Comparison of ENCODE assay signal across 26 cellular contexts in the genomic region with DNA sequence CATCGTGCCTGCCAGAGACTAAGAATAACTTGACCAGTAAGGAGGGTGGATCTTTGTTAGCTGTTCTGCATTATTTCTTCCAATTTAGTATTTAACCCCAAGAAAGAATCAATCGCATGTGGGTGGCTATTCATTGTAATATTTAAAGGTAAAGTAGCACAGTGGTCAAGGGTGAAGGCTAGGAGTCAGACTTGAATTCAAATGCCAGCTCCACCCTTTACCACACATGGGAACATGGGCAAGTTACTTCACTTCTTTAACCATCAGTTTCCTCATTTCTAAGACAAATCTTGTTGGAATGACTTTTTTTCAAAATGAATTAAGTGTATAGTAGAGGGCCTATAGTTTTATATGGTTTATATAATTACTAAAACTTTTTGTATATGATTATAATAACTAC.
"Had no signal": no experiment of that assay in that cellular context is flagged by ENCODE, and none has a peak within 500 bp of the region (broad histone marks: within the 10 kb centered on the region; RNA-seq: fewer than 3 reads in every experiment).

No MANE protein-coding gene starts in this region.

- DNase-seq: activated CD4-positive, alpha-beta T cell treated with anti-CD3 and anti-CD28 coated beads, Interleukin-2, amount 10 ng/mL, durations not matched to agents 24 days and 14 days; activated CD4-positive, alpha-beta T cell treated with anti-CD3 and anti-CD28 coated beads, Interleukin-2, amount 50 U/mL, for 48 hours; activated CD4-positive, CD25-positive, alpha-beta regulatory T cell treated with anti-CD3 and anti-CD28 coated beads, Interleukin-2, amount 50 U/mL, for 72 hours; activated CD8-positive, alpha-beta memory T cell treated with anti-CD3 and anti-CD28 coated beads, Interleukin-2, amount 10 ng/mL, durations not matched to agents 7 days and 5 days; activated effector memory CD4-positive, alpha-beta T cell treated with anti-CD3 and anti-CD28 coated beads, Interleukin-2, amount 50 U/mL, for 16 hours; activated naive CD4-positive, alpha-beta T cell treated with Interleukin-2 at 50 U/mL for 16 hours; activated naive CD8-positive, alpha-beta T cell treated with anti-CD3 and anti-CD28 coated beads, Interleukin-2, amount 50 U/mL, for 24 hours; activated T-cell treated with anti-CD3 and anti-CD28 coated beads, Interleukin-2, amount 50 U/mL, for 24 hours; amniotic stem cell; MG63; NCI-H1048; NCI-H1417; NCI-H1930; NCI-H2171; NCI-H2227 treated with DMSO at 0.1 percent for 48 hours; NCI-H526; PC-3; SHP77 had no signal

- ATAC-seq: activated CD8-positive, alpha-beta memory T cell treated with anti-CD3 and anti-CD28 coated beads, Interleukin-2, amount 10 ng/mL, durations not matched to agents 7 days and 5 days; activated naive CD8-positive, alpha-beta T cell treated with anti-CD3 and anti-CD28 coated beads, Interleukin-2, amount 50 U/mL, for 24 hours; HepG2; PC-3; SK-N-SH treated with all-trans-retinoic acid at 6 μM for 48 hours had no signal

- H3K4me3 Mint-ChIP-seq: activated CD4-positive, alpha-beta T cell treated with anti-CD3 and anti-CD28 coated beads, Interleukin-2, amount 10 ng/mL, durations not matched to agents 24 days and 14 days; activated CD8-positive, alpha-beta memory T cell treated with anti-CD3 and anti-CD28 coated beads, Interleukin-2, amount 10 ng/mL, durations not matched to agents 7 days and 5 days; activated naive CD8-positive, alpha-beta T cell treated with anti-CD3 and anti-CD28 coated beads, Interleukin-2, amount 50 U/mL, for 24 hours; activated T-cell treated with anti-CD3 and anti-CD28 coated beads, Interleukin-2, amount 50 U/mL, for 24 hours; brain; T-helper 1 cell treated with Interleukin-12 subunit alpha and Interleukin-12 subunit beta and Interleukin-4 antibody, amounts not matched to agents 30 μg/mL and 1 μg/mL, for 36 hours; WTC11 had no signal

- H3K4me2 ChIP-seq: KMS-11 had no signal

- H3K27ac ChIP-seq: ascending aorta, KMS-11, SJSA1 had no signal

- H3K9ac ChIP-seq: KMS-11 had no signal

- H3K4me1 ChIP-seq: ascending aorta had no signal

- H3K9me3 Mint-ChIP-seq: activated naive CD8-positive, alpha-beta T cell treated with anti-CD3 and anti-CD28 coated beads, Interleukin-2, amount 50 U/mL, for 24 hours; activated T-cell treated with anti-CD3 and anti-CD28 coated beads, Interleukin-2, amount 50 U/mL, for 24 hours; WTC11 had no signal

- H3K27ac Mint-ChIP-seq: activated CD4-positive, alpha-beta T cell treated with anti-CD3 and anti-CD28 coated beads, Interleukin-2, amount 10 ng/mL, durations not matched to agents 24 days and 14 days; activated CD8-positive, alpha-beta memory T cell treated with anti-CD3 and anti-CD28 coated beads, Interleukin-2, amount 10 ng/mL, durations not matched to agents 7 days and 5 days; activated naive CD8-positive, alpha-beta T cell treated with anti-CD3 and anti-CD28 coated beads, Interleukin-2, amount 50 U/mL, for 24 hours; activated T-cell treated with anti-CD3 and anti-CD28 coated beads, Interleukin-2, amount 50 U/mL, for 24 hours; brain; T-helper 1 cell treated with Interleukin-12 subunit alpha and Interleukin-12 subunit beta and Interleukin-4 antibody, amounts not matched to agents 30 μg/mL and 1 μg/mL, for 36 hours; WTC11 had no signal

- H3K27me3 ChIP-seq: ascending aorta, MG63, SJSA1 had no signal

- H3K36me3 Mint-ChIP-seq: brain, WTC11 had no signal

- H3K36me3 ChIP-seq: ascending aorta, MG63, SJSA1 had no signal

- H3K27me3 Mint-ChIP-seq: activated CD4-positive, alpha-beta T cell treated with anti-CD3 and anti-CD28 coated beads, Interleukin-2, amount 10 ng/mL, durations not matched to agents 24 days and 14 days; activated CD8-positive, alpha-beta memory T cell treated with anti-CD3 and anti-CD28 coated beads, Interleukin-2, amount 10 ng/mL, durations not matched to agents 7 days and 5 days; activated naive CD8-positive, alpha-beta T cell treated with anti-CD3 and anti-CD28 coated beads, Interleukin-2, amount 50 U/mL, for 24 hours; activated T-cell treated with anti-CD3 and anti-CD28 coated beads, Interleukin-2, amount 50 U/mL, for 24 hours; brain had no signal

- H3K9me3 ChIP-seq: ascending aorta, MG63, SJSA1 had no signal

- H3K4me3 ChIP-seq: ascending aorta, MG63, SJSA1 had no signal
